8 cellular contexts compared by ENCODE assay signal in the genomic region with DNA sequence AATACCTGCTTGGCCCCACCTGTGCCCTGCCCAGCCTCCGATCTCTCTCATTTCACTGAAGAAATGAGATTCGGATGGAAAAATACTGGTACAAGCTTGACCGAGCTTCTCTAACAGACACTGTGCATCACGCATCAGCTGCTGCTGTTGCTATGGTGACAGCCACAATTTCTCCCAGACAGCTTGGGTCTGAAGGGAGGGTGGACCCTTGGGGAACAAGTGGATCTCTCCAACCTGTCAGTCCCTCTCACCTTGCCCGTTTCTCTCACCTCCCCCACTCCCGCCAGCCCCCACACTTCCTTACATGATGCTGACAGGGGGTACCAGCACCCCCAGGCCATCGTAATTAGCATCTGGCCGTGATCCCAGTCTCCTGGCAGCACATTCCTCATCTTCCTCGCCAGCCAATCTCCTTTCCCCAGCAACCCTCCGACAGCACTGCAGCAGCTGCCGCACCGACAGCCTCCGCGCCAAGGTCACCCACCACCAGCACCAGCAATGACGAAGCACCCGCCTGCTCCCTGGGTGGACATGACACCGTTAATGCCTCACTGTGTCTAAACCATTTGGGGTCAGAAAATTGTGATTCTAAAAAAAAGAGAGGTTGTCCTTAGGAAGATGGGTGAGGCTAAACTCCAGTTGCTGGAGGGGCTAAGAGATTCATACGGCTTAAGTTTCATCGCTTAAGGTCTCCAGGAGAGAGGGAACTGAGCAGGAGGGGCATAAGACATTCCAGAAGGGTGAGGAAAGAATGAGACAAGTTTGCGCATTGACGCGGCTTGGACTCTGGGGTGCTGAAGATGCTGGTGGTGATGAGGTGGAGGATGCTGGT. TPM values are rescaled to one million over a fixed set of nuclear protein-coding genes. Genes with fewer than 3 reads are reported as not detected.
DNase-seq lines count a peak whose midpoint lies in the region; ATAC-seq and TF ChIP-seq lines count a peak whose summit lies in the region.

No MANE protein-coding gene starts in this region.

- H3K4me1 ChIP-seq in BE2C (peaks cover 4% of the 10 kb centered on the region), HUES48 (ENCODE audit: control insufficient read depth, insufficient read depth, low read length) (peaks cover 13% of the 10 kb centered on the region), heart left ventricle (peaks cover 0 to 20% (median 5%) of the 10 kb centered on the region in 12 donors), prostate gland (replicated peaks) (no peaks in the 10 kb centered on the region)

- H3K27me3 ChIP-seq in BE2C (no peaks in the 10 kb centered on the region), HUES48 (ENCODE audit: control insufficient read depth, insufficient read depth, low read length) (no peaks in the 10 kb centered on the region), heart left ventricle (peaks cover 0 to 7% (median 0%) of the 10 kb centered on the region in 9 donors), prostate gland (replicated peaks; ENCODE audit: insufficient read depth) (no peaks in the 10 kb centered on the region)

- POLR2A ChIA-PET in T-cell (lab: Charles Lee) = no interaction called here

- intact Hi-C loops in heart left ventricle (cut with DNase I) (loop anchor here in 1 of 10 donors (10.0 kb wide), 1 partner anchor 56 kb away; no protein-coding TSS in a partner anchor), prostate gland (cut with DNase I) (no loop called here)

- peak overlapping the region; percentile 48 for H3K4me3 Mint-ChIP-seq in activated naive CD8-positive, alpha-beta T cell treated with anti-CD3 and anti-CD28 coated beads, Interleukin-2, amount 50 U/mL, for 24 hours
- no peak overlapping the region for H3K4me3 Mint-ChIP-seq in T-cell

- no peak overlapping the region for H3K9ac ChIP-seq in HUES48 (ENCODE audit: low read depth, low read length)

- H3K27ac ChIP-seq in HUES48 (ENCODE audit: low read depth, low read length) (no peak overlapping the region), heart left ventricle (peak overlapping the region in 9 of 12 donors; percentile 20 to 88 (median 46)), prostate gland (peak overlapping the region; percentile 48 to 58)

- CTCF ChIA-PET in T-cell (lab: Charles Lee) = no interaction called here

- peak overlapping the region; percentile 84 for H3K27ac Mint-ChIP-seq in activated naive CD8-positive, alpha-beta T cell treated with anti-CD3 and anti-CD28 coated beads, Interleukin-2, amount 50 U/mL, for 24 hours
- peak overlapping the region in 1 of 2 donors; percentile 19 for H3K27ac Mint-ChIP-seq in T-cell

- no peaks in the 10 kb centered on the region for H3K36me3 Mint-ChIP-seq in activated naive CD8-positive, alpha-beta T cell treated with anti-CD3 and anti-CD28 coated beads, Interleukin-2, amount 50 U/mL, for 24 hours (ENCODE audit: low read depth)
- no peaks in the 10 kb centered on the region for H3K36me3 Mint-ChIP-seq in T-cell

- no peak for TF ChIP-seq CTCF in BE2C (IDR thresholded peaks at IDR 0.05; ENCODE audit: low read depth, low read length)
- no peak for TF ChIP-seq CTCF in heart left ventricle (IDR thresholded peaks at IDR 0.05)
- TF ChIP-seq CTCF in prostate gland (IDR thresholded peaks at IDR 0.05) = no peak

- peaks cover 17% of the 10 kb centered on the region for H3K27me3 Mint-ChIP-seq in activated naive CD8-positive, alpha-beta T cell treated with anti-CD3 and anti-CD28 coated beads, Interleukin-2, amount 50 U/mL, for 24 hours
- peaks cover 11 to 15% of the 10 kb centered on the region in 2 donors for H3K27me3 Mint-ChIP-seq in T-cell

- WGBS in heart left ventricle, 4 donors = 13 to 19% (median 17%) methylated on average over 22 of the region's 22 CpGs
- 13% methylated on average over 22 of the region's 22 CpGs for WGBS in prostate gland

- DNase-seq in BE2C (peak; percentile 83), heart left ventricle (peak; percentile 58 to 85 (median 77)), prostate gland (ENCODE audit: low spot score) (no peak), T-cell (no peak)
- DNase-seq in activated naive CD8-positive, alpha-beta T cell treated with anti-CD3 and anti-CD28 coated beads, Interleukin-2, amount 50 U/mL, for 24 hours = peak; percentile 25

- ATAC-seq in activated naive CD8-positive, alpha-beta T cell treated with anti-CD3 and anti-CD28 coated beads, Interleukin-2, amount 50 U/mL, for 24 hours = no peak
- ATAC-seq in heart left ventricle (peak; percentile 74 to 80 (median 76)), T-cell (replicated peaks in 1 of 4) (no peak), GM18505 (IDR thresholded peaks at IDR 0.05; ENCODE audit: unreplicated experiment) (no peak), GM18498 (IDR thresholded peaks at IDR 0.05; ENCODE audit: unreplicated experiment) (no peak)

- H3K9me3 ChIP-seq in BE2C (no peaks in the 10 kb centered on the region), HUES48 (ENCODE audit: control insufficient read depth, insufficient read depth, low read length) (no peaks in the 10 kb centered on the region), heart left ventricle (no peaks in the 10 kb centered on the region), prostate gland (no peaks in the 10 kb centered on the region)

- no peaks in the 10 kb centered on the region for H3K36me3 ChIP-seq in BE2C
- no peaks in the 10 kb centered on the region for H3K36me3 ChIP-seq in HUES48 (ENCODE audit: control insufficient read depth, insufficient read depth, low read length)
- H3K36me3 ChIP-seq in heart left ventricle = no peaks in the 10 kb centered on the region
- no peaks in the 10 kb centered on the region for H3K36me3 ChIP-seq in prostate gland

- TF ChIP-seq POLR2A in heart left ventricle (IDR thresholded peaks at IDR 0.05) (no peak), prostate gland (IDR thresholded peaks at IDR 0.05) (no peak), GM18505 (IDR thresholded peaks at IDR 0.05; ENCODE audit: borderline replicate concordance, extremely low read depth, insufficient read depth, insufficient read length) (no peak)

- H3K9me3 Mint-ChIP-seq in activated naive CD8-positive, alpha-beta T cell treated with anti-CD3 and anti-CD28 coated beads, Interleukin-2, amount 50 U/mL, for 24 hours = no peaks in the 10 kb centered on the region
- H3K9me3 Mint-ChIP-seq in T-cell = no peaks in the 10 kb centered on the region

- H3K4me1 Mint-ChIP-seq in activated naive CD8-positive, alpha-beta T cell treated with anti-CD3 and anti-CD28 coated beads, Interleukin-2, amount 50 U/mL, for 24 hours = peaks cover 48% of the 10 kb centered on the region
- peaks cover 3 to 6% (median 4%) of the 10 kb centered on the region in 3 donors for H3K4me1 Mint-ChIP-seq in T-cell

- H3K4me3 ChIP-seq in BE2C (ENCODE audit: low read depth, low read length) (peak overlapping the region; percentile 59), HUES48 (ENCODE audit: low read depth, low read length) (peak overlapping the region; percentile 31), heart left ventricle (peak overlapping the region in 2 of 12 donors; percentile 1 to 20), prostate gland (no peak overlapping the region)

RNA-seq across cellular contexts. Expression of gene TNRC6A, which starts 58.6 kb away (rescaled TPM):
- 102 TPM for polyA plus RNA-seq in BE2C (2012; ENCODE audit: insufficient read depth, insufficient read length, low read depth)
- total RNA-seq in heart left ventricle (10 to 100 TPM; 26.4 to 53.1 (median 37.6) TPM), prostate gland (10 to 100 TPM; 37.5 to 65.5 TPM), T-cell (10 to 100 TPM; 74.7 to 79.4 (median 77.9) TPM)
- 10 to 100 TPM; 16.0 to 22.9 TPM for polyA plus RNA-seq in heart left ventricle

Comparison
In these comparisons a context has a peak if more than half of its experiments do, and no peak if none do; other contexts are left out.
1. DNase-seq: peak in BE2C (single experiment), activated naive CD8-positive, alpha-beta T cell treated with anti-CD3 and anti-CD28 coated beads, Interleukin-2, amount 50 U/mL, for 24 hours (single experiment) and heart left ventricle (5 of 5); none in prostate gland (single experiment) and T-cell (0 of 34).
2. H3K4me3 ChIP-seq: peak in BE2C (single experiment) and HUES48 (single experiment); none in prostate gland (0 of 2).
3. ATAC-seq: peak in heart left ventricle (4 of 4); none in activated naive CD8-positive, alpha-beta T cell treated with anti-CD3 and anti-CD28 coated beads, Interleukin-2, amount 50 U/mL, for 24 hours (single experiment), T-cell (0 of 4), GM18505 (single experiment) and GM18498 (single experiment).